Comparison of ENCODE assay signal across 13 cellular contexts in genomic region chr17:64390066-64390465, GRCh38. TPM values are rescaled to one million over a fixed set of nuclear protein-coding genes. Genes with fewer than 3 reads are reported as not detected.
DNase-seq lines count a peak whose midpoint lies in the region; ATAC-seq, FAIRE-seq and TF ChIP-seq lines count a peak whose summit lies in the region.
"Had no signal": no experiment of that assay in that cellular context is flagged by ENCODE, and none has a peak within 500 bp of the region (broad histone marks: within the 10 kb centered on the region; RNA-seq: fewer than 3 reads in every experiment).

No MANE protein-coding gene starts in this region.

- peak overlapping the region; percentile 51 for H3K4me3 ChIP-seq in CD8-positive, alpha-beta T cell (ENCODE audit: low read depth, low read length)
- peak overlapping the region; percentile 85; the same call in 1 of the 2 replicates for H3K4me3 ChIP-seq in PC-9
- peak overlapping the region; percentile 55 to 93 (median 66) for H3K4me3 ChIP-seq in endothelial cell of umbilical vein (replicated peaks in 1 of 3; ENCODE audit: insufficient read depth in 1 of 3, low read depth in 1 of 3, low read length in 3 of 3)
- H3K4me3 ChIP-seq in gastrocnemius medialis = peak overlapping the region; percentile 42 to 54 (median 47)

- peak overlapping the region; percentile 87 for H3K4me3 Mint-ChIP-seq in CD8-positive, alpha-beta T cell

- in situ Hi-C loops in gastrocnemius medialis (cut with MboI; ENCODE audit: low sequenced_read_pairs in 4 of 4) = no loop called here

- H2AFZ ChIP-seq in PC-9 (no peak overlapping the region), endothelial cell of umbilical vein (ENCODE audit: low read depth, low read length) (no peak overlapping the region)

- H3K27ac ChIP-seq in CD8-positive, alpha-beta T cell (ENCODE audit: low read depth, low read length) = peak overlapping the region; percentile 40
- H3K27ac ChIP-seq in PC-9 (peak overlapping the region; percentile 94), endothelial cell of umbilical vein (ENCODE audit: insufficient read depth, low read depth, low read length) (peak overlapping the region; percentile 98), gastrocnemius medialis (peak overlapping the region; percentile 53 to 86 (median 82))
- H3K27ac ChIP-seq: VCaP had no signal

- intact Hi-C loops in CD8-positive, alpha-beta T cell (cut with DNase I, micrococcal nuclease) = loop anchor here in 1 of 2 experiments (2.0 kb wide), 1 partner anchor 29 kb away; no protein-coding TSS in a partner anchor
- intact Hi-C loops in PC-9 (cut with micrococcal nuclease; ENCODE audit: unreplicated experiment) (no loop called here), endothelial cell of umbilical vein (cut with micrococcal nuclease) (loop anchor here (1.0 to 5.0 kb wide), 6 partner anchors 9 to 243 kb away; no protein-coding TSS in a partner anchor), gastrocnemius medialis (cut with DNase I; ENCODE audit: low total_unique reads) (no loop called here)

- dilution Hi-C loops in endothelial cell of umbilical vein (cut with MboI; ENCODE audit: extremely low pct_ligation_motif_present, low sequenced_read_pairs) = loop anchor here (10.0 kb wide), 1 partner anchor 65 kb away; no protein-coding TSS in a partner anchor

- H3K9me3 Mint-ChIP-seq in CD8-positive, alpha-beta T cell = no peaks in the 10 kb centered on the region

- no peaks in the 10 kb centered on the region for H3K9me3 ChIP-seq in CD8-positive, alpha-beta T cell (ENCODE audit: low read length)
- H3K9me3 ChIP-seq in PC-9 (ENCODE audit: insufficient read depth, low read depth) = no peaks in the 10 kb centered on the region
- H3K9me3 ChIP-seq in endothelial cell of umbilical vein (replicated peaks; ENCODE audit: control insufficient read depth, insufficient read depth, low read length) = no peaks in the 10 kb centered on the region
- H3K9me3 ChIP-seq in gastrocnemius medialis = no peaks in the 10 kb centered on the region
- H3K9me3 ChIP-seq: pancreas had no signal

- H3K9ac ChIP-seq in endothelial cell of umbilical vein (replicated peaks; ENCODE audit: extremely low read depth, insufficient read depth, low read length) = peak overlapping the region; percentile 96

- no peaks in the 10 kb centered on the region for H3K27me3 Mint-ChIP-seq in CD8-positive, alpha-beta T cell (ENCODE audit: low read depth)

- no peak for ATAC-seq in CD8-positive, alpha-beta T cell
- ATAC-seq in gastrocnemius medialis (no peak), HG02970 (IDR thresholded peaks at IDR 0.05; ENCODE audit: low FRiP score, unreplicated experiment) (no peak)

- no peaks in the 10 kb centered on the region for H3K9me1 ChIP-seq in endothelial cell of umbilical vein (replicated peaks; ENCODE audit: control insufficient read depth, extremely low read depth, insufficient read depth, low read length)

- H4K20me1 ChIP-seq in PC-9 (ENCODE audit: insufficient read depth) (peaks cover 55% of the 10 kb centered on the region), endothelial cell of umbilical vein (replicated peaks; ENCODE audit: control insufficient read depth, extremely low read depth, insufficient read depth, low read length) (no peaks in the 10 kb centered on the region)

- no peaks in the 10 kb centered on the region for H3K9me2 ChIP-seq in PC-9 (ENCODE audit: insufficient read depth)

- H3K27me3 ChIP-seq in CD8-positive, alpha-beta T cell (ENCODE audit: insufficient read depth, low read length) = no peaks in the 10 kb centered on the region
- H3K27me3 ChIP-seq in PC-9 (ENCODE audit: insufficient read depth, low read depth) (no peaks in the 10 kb centered on the region), endothelial cell of umbilical vein (ENCODE audit: control insufficient read depth in 2 of 2, insufficient read depth in 2 of 2, low read length in 2 of 2) (no peaks in the 10 kb centered on the region), gastrocnemius medialis (no peaks in the 10 kb centered on the region)
- H3K27me3 ChIP-seq: pancreas had no signal

- DNase-seq in CD8-positive, alpha-beta T cell = no peak
- no peak for DNase-seq in PC-9
- no peak for DNase-seq in endothelial cell of umbilical vein (ENCODE audit: low read depth, low spot score)
- DNase-seq in gastrocnemius medialis = no peak
- no peak for DNase-seq in NCI-H2196 (lab: John Stamatoyannopoulos, UW; ENCODE audit: unreplicated experiment)
- DNase-seq in NCI-H2171 treated with DMSO at 0.1 percent for 48 hours (lab: John Stamatoyannopoulos, UW) = no peak
- no peak for DNase-seq in NCI-H2196 treated with DMSO at 0.1 percent for 48 hours (lab: John Stamatoyannopoulos, UW; ENCODE audit: unreplicated experiment)
- DNase-seq: Calu3, NCI-H187 had no signal

- POLR2A ChIA-PET in CD8-positive, alpha-beta T cell (lab: Charles Lee) = no interaction called here
- POLR2A ChIA-PET in PC-9 (lab: Charles Lee; ENCODE audit: unreplicated experiment) = no interaction called here
- POLR2A ChIA-PET in endothelial cell of umbilical vein (lab: Charles Lee) = interaction anchor here (0.6 kb wide), 1 partner anchor 52 kb away, joined by 3 read pairs; no protein-coding TSS in a partner anchor

- H3K27ac Mint-ChIP-seq in CD8-positive, alpha-beta T cell = peak overlapping the region; percentile 96

- peaks cover 53% of the 10 kb centered on the region for H3K36me3 Mint-ChIP-seq in CD8-positive, alpha-beta T cell

- no peak for FAIRE-seq in endothelial cell of umbilical vein (lab: Jason Lieb, UNC)
- FAIRE-seq: HTR-8/SVneo, pancreas had no signal

- H3K79me2 ChIP-seq in PC-9 (ENCODE audit: low read depth) (peaks cover 96% of the 10 kb centered on the region), endothelial cell of umbilical vein (ENCODE audit: control insufficient read depth, insufficient read depth, low read length) (peaks cover 50% of the 10 kb centered on the region)

- no TSS peak for BruUV-seq in PC-9 (replicated peaks; lab: Mats Ljungman, UMichigan)
- BruUV-seq in endothelial cell of umbilical vein (replicated peaks; lab: Mats Ljungman, UMichigan) = no TSS peak

- peaks cover 94% of the 10 kb centered on the region for H3F3A ChIP-seq in PC-9 (ENCODE audit: insufficient read depth, low read depth)

- no peak for TF ChIP-seq POLR2A in endothelial cell of umbilical vein (IDR thresholded peaks at IDR 0.05; ENCODE audit: low read depth, low read length)
- no peak for TF ChIP-seq POLR2A in gastrocnemius medialis (IDR thresholded peaks at IDR 0.05)

- TF ChIP-seq CTCF in CD8-positive, alpha-beta T cell (IDR thresholded peaks at IDR 0.05) = no peak
- TF ChIP-seq CTCF in PC-9 (conservative IDR thresholded peaks at IDR 0.05) (no peak), endothelial cell of umbilical vein (IDR thresholded peaks at IDR 0.05; ENCODE audit: extremely low read depth in 1 of 2, insufficient read depth in 1 of 2, low read depth in 1 of 2, low read length in 2 of 2) (no peak), gastrocnemius medialis (IDR thresholded peaks at IDR 0.05 in 4 of 5, conservative IDR thresholded peaks at IDR 0.05 in 1 of 5) (no peak)

- peak overlapping the region; percentile 99 for H3K4me2 ChIP-seq in PC-9
- peak overlapping the region; percentile 97 for H3K4me2 ChIP-seq in endothelial cell of umbilical vein (ENCODE audit: insufficient read depth, low read length)

- H3K4me1 Mint-ChIP-seq in CD8-positive, alpha-beta T cell (ENCODE audit: low read depth) = peaks cover 78% of the 10 kb centered on the region

- no peaks in the 10 kb centered on the region for H3K36me3 ChIP-seq in CD8-positive, alpha-beta T cell (ENCODE audit: insufficient read depth, low read length)
- H3K36me3 ChIP-seq in PC-9 (ENCODE audit: low read depth) (peaks cover 74% of the 10 kb centered on the region), endothelial cell of umbilical vein (ENCODE audit: control insufficient read depth in 2 of 2, extremely low read depth in 1 of 2, insufficient read depth in 2 of 2, low read length in 2 of 2) (peaks cover 0 to 10% of the 10 kb centered on the region in 2 experiments), gastrocnemius medialis (no peaks in the 10 kb centered on the region)
- H3K36me3 ChIP-seq: pancreas had no signal

- peaks cover 81% of the 10 kb centered on the region for H3K4me1 ChIP-seq in CD8-positive, alpha-beta T cell (ENCODE audit: insufficient read depth, low read length)
- peaks cover 67% of the 10 kb centered on the region for H3K4me1 ChIP-seq in PC-9 (replicated peaks; ENCODE audit: insufficient read depth)
- peaks cover 42% of the 10 kb centered on the region for H3K4me1 ChIP-seq in endothelial cell of umbilical vein (ENCODE audit: control insufficient read depth, extremely low read depth, insufficient read depth, low read length)
- H3K4me1 ChIP-seq in gastrocnemius medialis = peaks cover 3 to 4% of the 10 kb centered on the region in 2 donors
- H3K4me1 ChIP-seq: pancreas had no signal

- CTCF ChIA-PET in CD8-positive, alpha-beta T cell (lab: Charles Lee) = interaction anchor here (1.0 to 10.1 kb wide), 3 partner anchors 28 to 259 kb away, joined by 3 to 119 read pairs (median 4); no protein-coding TSS in a partner anchor
- CTCF ChIA-PET in PC-9 (lab: Charles Lee) = no interaction called here
- CTCF ChIA-PET in endothelial cell of umbilical vein (lab: Charles Lee) = interaction anchor here (2.2 to 2.8 kb wide), 2 partner anchors 22 to 29 kb away, joined by 12 to 20 read pairs; no protein-coding TSS in a partner anchor

RNA-seq across cellular contexts. Expression of gene PECAM1, which starts 0.6 kb away (rescaled TPM):
- 10 to 100 TPM; 64.3 to 70.6 TPM for total RNA-seq in CD8-positive, alpha-beta T cell
- total RNA-seq in PC-9 (2021) = 0.80 and 1.5 TPM in 2 replicates
- 1,037 and 1,131 TPM in 2 replicates for total RNA-seq in endothelial cell of umbilical vein
- 621 and 832 TPM in 2 replicates for polyA plus RNA-seq in endothelial cell of umbilical vein
- polyA plus RNA-seq in endothelial cell of umbilical vein (2011; cell fraction: cytosol; rRNA removed) = 493 and 552 TPM in 2 replicates
- 383 and 504 TPM in 2 replicates for polyA plus RNA-seq in endothelial cell of umbilical vein (2011; cell fraction: nucleus; rRNA removed)
- 893 and 1,063 TPM in 2 replicates for polyA plus RNA-seq in endothelial cell of umbilical vein (2012)
- 4,612 and 5,290 TPM in 2 replicates for polyA minus RNA-seq in endothelial cell of umbilical vein
- not detected for polyA minus RNA-seq in endothelial cell of umbilical vein (2011; cell fraction: cytosol; rRNA and poly(A)+ RNA removed)
- 645 and 1,088 TPM in 2 replicates for polyA minus RNA-seq in endothelial cell of umbilical vein (2011; cell fraction: nucleus; rRNA and poly(A)+ RNA removed)
- total RNA-seq in gastrocnemius medialis = 10 to 100 TPM; 35.1 to 71.5 (median 51.3) TPM
- total RNA-seq: Calu3 had no signal

RNA-seq across cellular contexts. Expression of gene MILR1, which starts 58.8 kb away (rescaled TPM):
- total RNA-seq in CD8-positive, alpha-beta T cell = not detected
- total RNA-seq in PC-9 (2021) (22.9 and 25.6 TPM in 2 replicates), endothelial cell of umbilical vein (1.2 and 1.6 TPM in 2 replicates), gastrocnemius medialis (1 to 10 TPM in 2 of 4 donors, under 1 TPM in 1, not detected in 1; 0.76 to 3.3 (median 2.2) TPM)
- 17.8 and 21.6 TPM in 2 replicates for polyA plus RNA-seq in endothelial cell of umbilical vein
- polyA plus RNA-seq in endothelial cell of umbilical vein (2011; cell fraction: cytosol; rRNA removed) = 16.8 and 17.6 TPM in 2 replicates
- polyA plus RNA-seq in endothelial cell of umbilical vein (2011; cell fraction: nucleus; rRNA removed) = 35.9 and 55.9 TPM in 2 replicates
- polyA plus RNA-seq in endothelial cell of umbilical vein (2012) = 7.9 and 12.4 TPM in 2 replicates
- polyA minus RNA-seq in endothelial cell of umbilical vein = 9.2 and 17.9 TPM in 2 replicates
- not detected for polyA minus RNA-seq in endothelial cell of umbilical vein (2011; cell fraction: cytosol; rRNA and poly(A)+ RNA removed)
- 14.8 and 23.2 TPM in 2 replicates for polyA minus RNA-seq in endothelial cell of umbilical vein (2011; cell fraction: nucleus; rRNA and poly(A)+ RNA removed)

Comparison
In these comparisons a context has a peak if more than half of its experiments do, and no peak if none do; other contexts are left out.
1. H3K27ac ChIP-seq: peak in every context shown above with its lines; median percentile 98 in endothelial cell of umbilical vein; 94 in PC-9; 82 in gastrocnemius medialis; 40 in CD8-positive, alpha-beta T cell.
2. RNA of gene PECAM1, which starts 0.6 kb away (total RNA-seq): 1,037 to 1,131 TPM in endothelial cell of umbilical vein; 64.3 to 70.6 TPM in CD8-positive, alpha-beta T cell, 35.1 to 71.5 TPM in gastrocnemius medialis and 0.80 to 1.5 TPM in PC-9; every median in the first group is over 10 times any median in the second.
3. Peak in every context shown above with its lines, with median percentiles within 50 percentile points of each other: H3K4me3 ChIP-seq.